13 cellular contexts compared by ENCODE assay signal in the genomic region with DNA sequence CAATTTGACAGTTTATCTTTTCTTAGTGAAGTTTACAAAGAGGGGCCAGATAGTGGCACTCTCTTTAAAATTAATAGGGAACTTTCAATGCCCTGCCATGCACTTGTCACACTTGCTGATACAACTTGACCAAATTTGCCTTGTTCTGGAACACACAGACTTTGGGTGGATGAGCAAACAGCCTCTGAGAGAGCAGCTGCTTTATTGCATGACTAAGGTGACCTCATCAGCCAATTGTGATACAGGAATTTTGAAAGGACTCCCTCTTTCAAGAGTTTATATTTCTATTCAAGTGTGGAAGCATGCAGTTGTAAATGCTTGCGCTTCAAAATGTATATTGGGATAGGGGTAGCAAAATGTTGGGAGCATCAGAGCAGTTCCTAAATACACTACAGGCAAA. TPM values are rescaled to one million over a fixed set of nuclear protein-coding genes. Genes with fewer than 3 reads are reported as not detected.
DNase-seq lines count a peak whose midpoint lies in the region; ATAC-seq and TF ChIP-seq lines count a peak whose summit lies in the region.
"Had no signal": no experiment of that assay in that cellular context is flagged by ENCODE, and none has a peak within 500 bp of the region (broad histone marks: within the 10 kb centered on the region; RNA-seq: fewer than 3 reads in every experiment).

No MANE protein-coding gene starts in this region.

- no peak for ATAC-seq in stimulated activated effector memory CD8-positive, alpha-beta T cell treated with anti-CD3 and anti-CD28 coated beads, Interleukin-12 subunit alpha, Interleukin-12 subunit beta, amount 100 ng/mL, for 72 hours
- ATAC-seq in HG02759 (IDR thresholded peaks at IDR 0.05; ENCODE audit: unreplicated experiment) (no peak), HG03342 (IDR thresholded peaks at IDR 0.05; ENCODE audit: unreplicated experiment) (no peak)
- ATAC-seq: A549 had no signal

- no peaks in the 10 kb centered on the region for H3K27me3 Mint-ChIP-seq in activated CD4-positive, alpha-beta T cell treated with anti-CD3 and anti-CD28 coated beads, Interleukin-2, amount 10 ng/mL, durations not matched to agents 24 days and 14 days
- H3K27me3 Mint-ChIP-seq in activated T-cell treated with anti-CD3 and anti-CD28 coated beads, Interleukin-2, amount 50 U/mL, for 24 hours = no peaks in the 10 kb centered on the region
- H3K27me3 Mint-ChIP-seq: dendritic cell treated with granulocyte-macrophage colony-stimulating factor and Interleukin-4, amounts not matched to agents 40 ng/mL and 50 ng/mL, for 4 days had no signal

- peaks cover 68% of the 10 kb centered on the region for H3K4me1 Mint-ChIP-seq in activated CD4-positive, alpha-beta T cell treated with anti-CD3 and anti-CD28 coated beads, Interleukin-2, amount 10 ng/mL, durations not matched to agents 24 days and 14 days
- H3K4me1 Mint-ChIP-seq in stimulated activated effector memory CD8-positive, alpha-beta T cell treated with anti-CD3 and anti-CD28 coated beads, Interleukin-12 subunit alpha, Interleukin-12 subunit beta, amount 100 ng/mL, for 72 hours = peaks cover 55% of the 10 kb centered on the region
- peaks cover 77% of the 10 kb centered on the region for H3K4me1 Mint-ChIP-seq in activated T-cell treated with anti-CD3 and anti-CD28 coated beads, Interleukin-2, amount 50 U/mL, for 24 hours (ENCODE audit: low read depth)
- H3K4me1 Mint-ChIP-seq: nephron had no signal

- no peak overlapping the region for H3K27ac Mint-ChIP-seq in activated CD4-positive, alpha-beta T cell treated with anti-CD3 and anti-CD28 coated beads, Interleukin-2, amount 10 ng/mL, durations not matched to agents 24 days and 14 days
- H3K27ac Mint-ChIP-seq in stimulated activated effector memory CD8-positive, alpha-beta T cell treated with anti-CD3 and anti-CD28 coated beads, Interleukin-12 subunit alpha, Interleukin-12 subunit beta, amount 100 ng/mL, for 72 hours = no peak overlapping the region
- H3K27ac Mint-ChIP-seq in activated T-cell treated with anti-CD3 and anti-CD28 coated beads, Interleukin-2, amount 50 U/mL, for 24 hours = no peak overlapping the region
- H3K27ac Mint-ChIP-seq: dendritic cell treated with granulocyte-macrophage colony-stimulating factor and Interleukin-4, amounts not matched to agents 40 ng/mL and 50 ng/mL, for 4 days; nephron had no signal

- DNase-seq in activated CD4-positive, alpha-beta T cell treated with anti-CD3 and anti-CD28 coated beads, Interleukin-2, amount 10 ng/mL, durations not matched to agents 24 days and 14 days = no peak
- DNase-seq in activated CD4-positive, alpha-beta T cell treated with anti-CD3 and anti-CD28 coated beads, Interleukin-2, amount 50 U/mL, for 4 hours = no peak
- DNase-seq in RPMI7951 (ENCODE audit: low read depth) (peak; percentile 74), fibroblast of the aortic adventitia (ENCODE audit: low read depth) (peak; percentile 62)
- no peak for DNase-seq in stimulated activated effector memory CD8-positive, alpha-beta T cell treated with anti-CD3 and anti-CD28 coated beads, Interleukin-12 subunit alpha, Interleukin-12 subunit beta, amount 100 ng/mL, for 72 hours (ENCODE audit: low spot score in 2 of 2)
- DNase-seq in activated T-cell treated with anti-CD3 and anti-CD28 coated beads, Interleukin-2, amount 50 U/mL, for 24 hours = no peak
- DNase-seq: MV-4-11, NCI-H69 had no signal

- intact Hi-C loops in activated CD4-positive, alpha-beta T cell treated with anti-CD3 and anti-CD28 coated beads, Interleukin-2, amount 10 ng/mL, durations not matched to agents 24 days and 14 days (cut with micrococcal nuclease) = no loop called here

- no peak overlapping the region for H3K4me3 ChIP-seq in fibroblast of the aortic adventitia (ENCODE audit: low read depth, low read length)
- H3K4me3 ChIP-seq: A549 had no signal

- no peak for TF ChIP-seq CTCF in fibroblast of the aortic adventitia (IDR thresholded peaks at IDR 0.05; ENCODE audit: insufficient read depth, low read length)

- H3K36me3 Mint-ChIP-seq in activated CD4-positive, alpha-beta T cell treated with anti-CD3 and anti-CD28 coated beads, Interleukin-2, amount 10 ng/mL, durations not matched to agents 24 days and 14 days (ENCODE audit: low read depth) = peaks cover 24% of the 10 kb centered on the region
- peaks cover 34% of the 10 kb centered on the region for H3K36me3 Mint-ChIP-seq in stimulated activated effector memory CD8-positive, alpha-beta T cell treated with anti-CD3 and anti-CD28 coated beads, Interleukin-12 subunit alpha, Interleukin-12 subunit beta, amount 100 ng/mL, for 72 hours
- H3K36me3 Mint-ChIP-seq in activated T-cell treated with anti-CD3 and anti-CD28 coated beads, Interleukin-2, amount 50 U/mL, for 24 hours (ENCODE audit: low read depth) = peaks cover 16% of the 10 kb centered on the region

- H3K4me3 Mint-ChIP-seq in activated CD4-positive, alpha-beta T cell treated with anti-CD3 and anti-CD28 coated beads, Interleukin-2, amount 10 ng/mL, durations not matched to agents 24 days and 14 days = peak overlapping the region; percentile 44
- peak overlapping the region; percentile 18 for H3K4me3 Mint-ChIP-seq in stimulated activated effector memory CD8-positive, alpha-beta T cell treated with anti-CD3 and anti-CD28 coated beads, Interleukin-12 subunit alpha, Interleukin-12 subunit beta, amount 100 ng/mL, for 72 hours
- H3K4me3 Mint-ChIP-seq in activated T-cell treated with anti-CD3 and anti-CD28 coated beads, Interleukin-2, amount 50 U/mL, for 24 hours = no peak overlapping the region
- H3K4me3 Mint-ChIP-seq: dendritic cell treated with granulocyte-macrophage colony-stimulating factor and Interleukin-4, amounts not matched to agents 40 ng/mL and 50 ng/mL, for 4 days; nephron had no signal

- H3K9me3 Mint-ChIP-seq in activated CD4-positive, alpha-beta T cell treated with anti-CD3 and anti-CD28 coated beads, Interleukin-2, amount 10 ng/mL, durations not matched to agents 24 days and 14 days = peaks cover 3% of the 10 kb centered on the region
- H3K9me3 Mint-ChIP-seq in stimulated activated effector memory CD8-positive, alpha-beta T cell treated with anti-CD3 and anti-CD28 coated beads, Interleukin-12 subunit alpha, Interleukin-12 subunit beta, amount 100 ng/mL, for 72 hours = peaks cover 11% of the 10 kb centered on the region
- peaks cover 10% of the 10 kb centered on the region for H3K9me3 Mint-ChIP-seq in activated T-cell treated with anti-CD3 and anti-CD28 coated beads, Interleukin-2, amount 50 U/mL, for 24 hours

RNA-seq across cellular contexts. Expression of a gene that starts 2.1 kb away (rescaled TPM):
- 5.1 and 6.4 TPM in 2 replicates for total RNA-seq in activated CD4-positive, alpha-beta T cell treated with anti-CD3 and anti-CD28 coated beads, Interleukin-2, amount 10 ng/mL, durations not matched to agents 24 days and 14 days
- 53.3 and 62.4 TPM in 2 replicates for total RNA-seq in RPMI7951 (2014; rRNA removed; shearing (Covaris generic))
- total RNA-seq in fibroblast of the aortic adventitia (ENCODE audit: low replicate concordance) = not detected in 2 replicates

Comparison
In these comparisons a context has a peak if more than half of its experiments do, and no peak if none do; other contexts are left out.
1. DNase-seq: peak in RPMI7951 (single experiment) and fibroblast of the aortic adventitia (single experiment); none in activated CD4-positive, alpha-beta T cell treated with anti-CD3 and anti-CD28 coated beads, Interleukin-2, amount 10 ng/mL, durations not matched to agents 24 days and 14 days (single experiment), activated CD4-positive, alpha-beta T cell treated with anti-CD3 and anti-CD28 coated beads, Interleukin-2, amount 50 U/mL, for 4 hours (0 of 2), stimulated activated effector memory CD8-positive, alpha-beta T cell treated with anti-CD3 and anti-CD28 coated beads, Interleukin-12 subunit alpha, Interleukin-12 subunit beta, amount 100 ng/mL, for 72 hours (0 of 2) and activated T-cell treated with anti-CD3 and anti-CD28 coated beads, Interleukin-2, amount 50 U/mL, for 24 hours (single experiment).